ENCODE assay signal across 8 cellular contexts in genomic region chr15:43517354-43518072, GRCh38. TPM values are rescaled to one million over a fixed set of nuclear protein-coding genes. Genes with fewer than 3 reads are reported as not detected.
DNase-seq lines count a peak whose midpoint lies in the region; ATAC-seq and TF ChIP-seq lines count a peak whose summit lies in the region.

MAP1A (plus strand) TSS chr15:43517608; CDS start chr15:43521474, 3,866 bp downstream.

- H3K9me2 ChIP-seq in DOHH2 (replicated peaks; ENCODE audit: control insufficient read depth, low read length) = no peaks in the 10 kb centered on the region

- H3K9ac ChIP-seq in colonic mucosa (ENCODE audit: low read depth in 2 of 2, low read length in 2 of 2) = peak within 1 kb of the TSS; percentile 48 to 64

- TF ChIP-seq POLR2A in stomach (IDR thresholded peaks at IDR 0.05) = no peak

- WGBS in stomach, 5 donors = 4 to 11% (median 6%) methylated on average over 9 to 15 of the region's 15 CpGs

- in situ Hi-C loops in GM13977 (cut with MboI; ENCODE audit: low pct_unique_long_range_greater_than_20kb, low sequenced_read_pairs, unreplicated experiment) = no loop called here

- TF ChIP-seq CTCF in DOHH2 (IDR thresholded peaks at IDR 0.05; ENCODE audit: low read depth, low read length, poor library complexity, severe bottlenecking) (no peak), colonic mucosa (IDR thresholded peaks at IDR 0.05) (no peak), stomach (IDR thresholded peaks at IDR 0.05) (no peak), GM13977 (IDR thresholded peaks at IDR 0.05; ENCODE audit: extremely low read depth, insufficient read depth, missing control alignments) (no peak)

- TF ChIP-seq EP300 in stomach (IDR thresholded peaks at IDR 0.05) = no peak

- H3K36me3 ChIP-seq in DOHH2 (ENCODE audit: control insufficient read depth, low read length) (no peaks in the 10 kb centered on the region), colonic mucosa (no peaks in the 10 kb centered on the region), stomach (peaks cover 4 to 22% (median 18%) of the 10 kb centered on the region in 4 donors)

- H3K79me2 ChIP-seq in DOHH2 (ENCODE audit: control insufficient read depth, low read length) = no peaks in the 10 kb centered on the region

- intact Hi-C loops in colonic mucosa (cut with DNase I) (no loop called here), stomach (cut with DNase I; ENCODE audit: low total_unique reads) (no loop called here)

- H3K4me3 ChIP-seq in DOHH2 (ENCODE audit: low read length) = peak within 1 kb of the TSS; percentile 64
- peak within 1 kb of the TSS; percentile 23 for H3K4me3 ChIP-seq in colonic mucosa
- H3K4me3 ChIP-seq in stomach = peak within 1 kb of the TSS; percentile 46 to 52 (median 48)

- peaks cover 22% of the 10 kb centered on the region for H3K4me1 ChIP-seq in DOHH2 (ENCODE audit: control insufficient read depth, low read length)
- peaks cover 3% of the 10 kb centered on the region for H3K4me1 ChIP-seq in colonic mucosa
- peaks cover 8 to 42% (median 30%) of the 10 kb centered on the region in 4 donors for H3K4me1 ChIP-seq in stomach

- DNase-seq in NCI-H2227 treated with DMSO at 0.1 percent for 48 hours (lab: John Stamatoyannopoulos, UW) = peak; percentile 50
- DNase-seq in colonic mucosa = peak; percentile 36
- DNase-seq in stomach = no peak
- no peak for DNase-seq in GOT3 (lab: John Stamatoyannopoulos, UW)
- no peak for DNase-seq in GM13977 (ENCODE audit: low spot score)

- no peaks in the 10 kb centered on the region for H3F3A ChIP-seq in DOHH2 (ENCODE audit: control insufficient read depth, insufficient read depth)

- peak within 1 kb of the TSS; percentile 50 for H3K4me2 ChIP-seq in DOHH2 (ENCODE audit: low read length)

- H3K27me3 ChIP-seq in DOHH2 (ENCODE audit: control insufficient read depth, low read length) (peaks cover 20% of the 10 kb centered on the region), colonic mucosa (no peaks in the 10 kb centered on the region), layer of hippocampus (ENCODE audit: control insufficient read depth, insufficient read depth, low read length) (no peaks in the 10 kb centered on the region), stomach (peaks cover 0 to 27% (median 21%) of the 10 kb centered on the region in 3 donors)

- ATAC-seq in HG02870 (IDR thresholded peaks at IDR 0.05; ENCODE audit: unreplicated experiment) = no peak

- no peak within 1 kb of the TSS for H3K27ac ChIP-seq in DOHH2 (ENCODE audit: low read depth, low read length)
- peak within 1 kb of the TSS; percentile 26 for H3K27ac ChIP-seq in colonic mucosa
- peak within 1 kb of the TSS; percentile 95 for H3K27ac ChIP-seq in layer of hippocampus (ENCODE audit: low read depth, low read length)
- H3K27ac ChIP-seq in stomach = peak within 1 kb of the TSS; percentile 18 to 82 (median 67)

- H3K9me3 ChIP-seq in DOHH2 (ENCODE audit: control insufficient read depth, insufficient read depth, low read length) = no peaks in the 10 kb centered on the region
- no peaks in the 10 kb centered on the region for H3K9me3 ChIP-seq in colonic mucosa
- H3K9me3 ChIP-seq in stomach = no peaks in the 10 kb centered on the region

- no peaks in the 10 kb centered on the region for H4K20me1 ChIP-seq in DOHH2 (ENCODE audit: control insufficient read depth, insufficient read depth, low read depth, low read length)

RNA-seq across cellular contexts. Expression of gene MAP1A, which starts in this region (rescaled TPM):
- total RNA-seq in colonic mucosa = 1 to 10 TPM; 1.9 to 5.6 TPM
- 10 to 100 TPM in 1 of 5 donors, 1 to 10 TPM in 4; 4.8 to 10.1 (median 5.9) TPM for total RNA-seq in stomach
- polyA plus RNA-seq in stomach = 1 to 10 TPM in 2 of 3 donors, under 1 TPM in 1; 0.61 to 2.2 (median 1.4) TPM

Comparison
In these comparisons a context has a peak if more than half of its experiments do, and no peak if none do; other contexts are left out.
1. DNase-seq: peak in NCI-H2227 treated with DMSO at 0.1 percent for 48 hours (single experiment) and colonic mucosa (single experiment); none in stomach (single experiment), GOT3 (single experiment) and GM13977 (single experiment).
2. Peak in every context shown above with its lines, with median percentiles within 50 percentile points of each other: H3K4me3 ChIP-seq.